2 cellular contexts compared by ENCODE assay signal in the genomic region with DNA sequence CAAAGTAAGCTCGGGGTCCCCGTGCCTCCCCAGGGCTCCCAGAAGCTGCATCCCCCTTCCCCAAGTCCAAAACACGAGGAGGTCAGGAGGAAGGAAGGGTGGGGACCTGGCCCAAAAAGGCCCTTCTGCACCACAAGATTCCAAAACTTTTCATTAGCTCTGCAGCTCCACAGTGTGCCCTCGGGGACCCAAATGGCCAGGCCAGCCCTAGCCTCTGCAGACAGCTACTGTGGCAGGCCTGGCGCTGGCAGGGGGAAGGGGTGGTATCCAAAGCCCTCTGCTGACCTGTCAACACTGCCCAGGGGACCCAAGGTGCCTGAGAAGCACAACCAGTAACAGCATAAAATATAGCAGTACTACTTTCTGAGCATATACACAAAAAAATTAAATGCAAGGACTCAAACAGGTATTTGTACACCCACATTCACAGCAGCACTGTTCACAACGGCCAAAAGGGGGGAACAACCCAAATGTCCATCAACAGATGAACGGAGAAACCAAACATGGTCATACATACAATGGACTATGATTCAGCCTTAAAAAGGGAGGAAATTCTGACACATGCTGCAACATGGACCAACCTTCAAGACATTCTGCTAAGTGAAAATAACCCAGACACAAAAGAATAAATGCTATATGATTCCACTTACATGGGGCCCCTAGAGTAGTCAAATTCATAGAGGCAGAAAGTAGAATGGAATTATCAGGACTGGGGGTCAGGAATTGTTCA.
A peak's percentile ranks its signal among the peaks of the same experiment; 100 is the strongest.
TF ChIP-seq lines count a peak whose summit lies in the region.

No MANE protein-coding gene starts in this region.

TF ChIP-seq in SK-N-SH, 30 proteins besides CTCF, POLR2A, EP300 and RAD21 (continued from another document):
- TF ChIP-seq, protein P1, sequence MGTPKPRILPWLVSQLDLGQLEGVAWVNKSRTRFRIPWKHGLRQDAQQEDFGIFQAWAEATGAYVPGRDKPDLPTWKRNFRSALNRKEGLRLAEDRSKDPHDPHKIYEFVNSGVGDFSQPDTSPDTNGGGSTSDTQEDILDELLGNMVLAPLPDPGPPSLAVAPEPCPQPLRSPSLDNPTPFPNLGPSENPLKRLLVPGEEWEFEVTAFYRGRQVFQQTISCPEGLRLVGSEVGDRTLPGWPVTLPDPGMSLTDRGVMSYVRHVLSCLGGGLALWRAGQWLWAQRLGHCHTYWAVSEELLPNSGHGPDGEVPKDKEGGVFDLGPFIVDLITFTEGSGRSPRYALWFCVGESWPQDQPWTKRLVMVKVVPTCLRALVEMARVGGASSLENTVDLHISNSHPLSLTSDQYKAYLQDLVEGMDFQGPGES (IDR thresholded peaks at IDR 0.05; ENCODE audit: low read depth, low read length), result no peak
- TF ChIP-seq FOXM1 (IDR thresholded peaks at IDR 0.05; ENCODE audit: low read depth) (no peak), CHD2 (IDR thresholded peaks at IDR 0.05; ENCODE audit: low read length, partially characterized antibody) (peak; percentile 26), FOSL2 (IDR thresholded peaks at IDR 0.05; ENCODE audit: borderline replicate concordance, low read depth) (no peak), MXI1 (IDR thresholded peaks at IDR 0.05; ENCODE audit: low read depth, low read length) (peak; percentile 33; the same call in 1 of the 2 replicates), TEAD4 (IDR thresholded peaks at IDR 0.05; ENCODE audit: borderline replicate concordance, insufficient read depth) (no peak), YY1 (IDR thresholded peaks at IDR 0.05; ENCODE audit: low read depth) (no peak), ELF1 (IDR thresholded peaks at IDR 0.05) (no peak), RFX5 (IDR thresholded peaks at IDR 0.05; ENCODE audit: low read length) (no peak), RCOR1 (IDR thresholded peaks at IDR 0.05; ENCODE audit: low read length) (0 out of 2 replicates have a peak, but pooled peaks have one; percentile 25), FOXJ3 (CRISPR knock-in tag; IDR thresholded peaks at IDR 0.05) (no peak), GABPA (IDR thresholded peaks at IDR 0.05; ENCODE audit: low read depth) (no peak), TCF12 (IDR thresholded peaks at IDR 0.05) (no peak)
- TF ChIP-seq, protein P2, sequence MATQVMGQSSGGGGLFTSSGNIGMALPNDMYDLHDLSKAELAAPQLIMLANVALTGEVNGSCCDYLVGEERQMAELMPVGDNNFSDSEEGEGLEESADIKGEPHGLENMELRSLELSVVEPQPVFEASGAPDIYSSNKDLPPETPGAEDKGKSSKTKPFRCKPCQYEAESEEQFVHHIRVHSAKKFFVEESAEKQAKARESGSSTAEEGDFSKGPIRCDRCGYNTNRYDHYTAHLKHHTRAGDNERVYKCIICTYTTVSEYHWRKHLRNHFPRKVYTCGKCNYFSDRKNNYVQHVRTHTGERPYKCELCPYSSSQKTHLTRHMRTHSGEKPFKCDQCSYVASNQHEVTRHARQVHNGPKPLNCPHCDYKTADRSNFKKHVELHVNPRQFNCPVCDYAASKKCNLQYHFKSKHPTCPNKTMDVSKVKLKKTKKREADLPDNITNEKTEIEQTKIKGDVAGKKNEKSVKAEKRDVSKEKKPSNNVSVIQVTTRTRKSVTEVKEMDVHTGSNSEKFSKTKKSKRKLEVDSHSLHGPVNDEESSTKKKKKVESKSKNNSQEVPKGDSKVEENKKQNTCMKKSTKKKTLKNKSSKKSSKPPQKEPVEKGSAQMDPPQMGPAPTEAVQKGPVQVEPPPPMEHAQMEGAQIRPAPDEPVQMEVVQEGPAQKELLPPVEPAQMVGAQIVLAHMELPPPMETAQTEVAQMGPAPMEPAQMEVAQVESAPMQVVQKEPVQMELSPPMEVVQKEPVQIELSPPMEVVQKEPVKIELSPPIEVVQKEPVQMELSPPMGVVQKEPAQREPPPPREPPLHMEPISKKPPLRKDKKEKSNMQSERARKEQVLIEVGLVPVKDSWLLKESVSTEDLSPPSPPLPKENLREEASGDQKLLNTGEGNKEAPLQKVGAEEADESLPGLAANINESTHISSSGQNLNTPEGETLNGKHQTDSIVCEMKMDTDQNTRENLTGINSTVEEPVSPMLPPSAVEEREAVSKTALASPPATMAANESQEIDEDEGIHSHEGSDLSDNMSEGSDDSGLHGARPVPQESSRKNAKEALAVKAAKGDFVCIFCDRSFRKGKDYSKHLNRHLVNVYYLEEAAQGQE (IDR thresholded peaks at IDR 0.05; ENCODE audit: low read depth, low read length), result no peak
- TF ChIP-seq, protein P3, sequence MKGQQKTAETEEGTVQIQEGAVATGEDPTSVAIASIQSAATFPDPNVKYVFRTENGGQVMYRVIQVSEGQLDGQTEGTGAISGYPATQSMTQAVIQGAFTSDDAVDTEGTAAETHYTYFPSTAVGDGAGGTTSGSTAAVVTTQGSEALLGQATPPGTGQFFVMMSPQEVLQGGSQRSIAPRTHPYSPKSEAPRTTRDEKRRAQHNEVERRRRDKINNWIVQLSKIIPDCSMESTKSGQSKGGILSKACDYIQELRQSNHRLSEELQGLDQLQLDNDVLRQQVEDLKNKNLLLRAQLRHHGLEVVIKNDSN (IDR thresholded peaks at IDR 0.05; ENCODE audit: borderline replicate concordance, low read depth), result no peak
- TF ChIP-seq, protein P4, sequence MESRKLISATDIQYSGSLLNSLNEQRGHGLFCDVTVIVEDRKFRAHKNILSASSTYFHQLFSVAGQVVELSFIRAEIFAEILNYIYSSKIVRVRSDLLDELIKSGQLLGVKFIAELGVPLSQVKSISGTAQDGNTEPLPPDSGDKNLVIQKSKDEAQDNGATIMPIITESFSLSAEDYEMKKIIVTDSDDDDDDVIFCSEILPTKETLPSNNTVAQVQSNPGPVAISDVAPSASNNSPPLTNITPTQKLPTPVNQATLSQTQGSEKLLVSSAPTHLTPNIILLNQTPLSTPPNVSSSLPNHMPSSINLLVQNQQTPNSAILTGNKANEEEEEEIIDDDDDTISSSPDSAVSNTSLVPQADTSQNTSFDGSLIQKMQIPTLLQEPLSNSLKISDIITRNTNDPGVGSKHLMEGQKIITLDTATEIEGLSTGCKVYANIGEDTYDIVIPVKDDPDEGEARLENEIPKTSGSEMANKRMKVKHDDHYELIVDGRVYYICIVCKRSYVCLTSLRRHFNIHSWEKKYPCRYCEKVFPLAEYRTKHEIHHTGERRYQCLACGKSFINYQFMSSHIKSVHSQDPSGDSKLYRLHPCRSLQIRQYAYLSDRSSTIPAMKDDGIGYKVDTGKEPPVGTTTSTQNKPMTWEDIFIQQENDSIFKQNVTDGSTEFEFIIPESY (IDR thresholded peaks at IDR 0.05; ENCODE audit: borderline replicate concordance, low read depth), result no peak
- TF ChIP-seq, protein P5, sequence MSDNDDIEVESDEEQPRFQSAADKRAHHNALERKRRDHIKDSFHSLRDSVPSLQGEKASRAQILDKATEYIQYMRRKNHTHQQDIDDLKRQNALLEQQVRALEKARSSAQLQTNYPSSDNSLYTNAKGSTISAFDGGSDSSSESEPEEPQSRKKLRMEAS (IDR thresholded peaks at IDR 0.05; ENCODE audit: low read depth), result no peak

TF ChIP-seq in SK-N-SH treated with all-trans-retinoic acid at 6 μM for 48 hours, 23 proteins besides CTCF, POLR2A, EP300 and RAD21 (continued from another document):
- no peak for TF ChIP-seq ZC3H10 (CRISPR knock-in tag; IDR thresholded peaks at IDR 0.05)
- TF ChIP-seq, protein P6, sequence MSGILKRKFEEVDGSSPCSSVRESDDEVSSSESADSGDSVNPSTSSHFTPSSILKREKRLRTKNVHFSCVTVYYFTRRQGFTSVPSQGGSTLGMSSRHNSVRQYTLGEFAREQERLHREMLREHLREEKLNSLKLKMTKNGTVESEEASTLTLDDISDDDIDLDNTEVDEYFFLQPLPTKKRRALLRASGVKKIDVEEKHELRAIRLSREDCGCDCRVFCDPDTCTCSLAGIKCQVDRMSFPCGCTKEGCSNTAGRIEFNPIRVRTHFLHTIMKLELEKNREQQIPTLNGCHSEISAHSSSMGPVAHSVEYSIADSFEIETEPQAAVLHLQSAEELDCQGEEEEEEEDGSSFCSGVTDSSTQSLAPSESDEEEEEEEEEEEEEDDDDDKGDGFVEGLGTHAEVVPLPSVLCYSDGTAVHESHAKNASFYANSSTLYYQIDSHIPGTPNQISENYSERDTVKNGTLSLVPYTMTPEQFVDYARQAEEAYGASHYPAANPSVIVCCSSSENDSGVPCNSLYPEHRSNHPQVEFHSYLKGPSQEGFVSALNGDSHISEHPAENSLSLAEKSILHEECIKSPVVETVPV (CRISPR knock-in tag; IDR thresholded peaks at IDR 0.05), result no peak
- TF ChIP-seq ZFP3 (CRISPR knock-in tag; IDR thresholded peaks at IDR 0.05), result no peak
- no peak for TF ChIP-seq TOX (CRISPR knock-in tag; IDR thresholded peaks at IDR 0.05; ENCODE audit: borderline replicate concordance)
- no peak for TF ChIP-seq ZNF565 (CRISPR knock-in tag; conservative IDR thresholded peaks at IDR 0.05; ENCODE audit: low read depth)
- TF ChIP-seq, protein P7, sequence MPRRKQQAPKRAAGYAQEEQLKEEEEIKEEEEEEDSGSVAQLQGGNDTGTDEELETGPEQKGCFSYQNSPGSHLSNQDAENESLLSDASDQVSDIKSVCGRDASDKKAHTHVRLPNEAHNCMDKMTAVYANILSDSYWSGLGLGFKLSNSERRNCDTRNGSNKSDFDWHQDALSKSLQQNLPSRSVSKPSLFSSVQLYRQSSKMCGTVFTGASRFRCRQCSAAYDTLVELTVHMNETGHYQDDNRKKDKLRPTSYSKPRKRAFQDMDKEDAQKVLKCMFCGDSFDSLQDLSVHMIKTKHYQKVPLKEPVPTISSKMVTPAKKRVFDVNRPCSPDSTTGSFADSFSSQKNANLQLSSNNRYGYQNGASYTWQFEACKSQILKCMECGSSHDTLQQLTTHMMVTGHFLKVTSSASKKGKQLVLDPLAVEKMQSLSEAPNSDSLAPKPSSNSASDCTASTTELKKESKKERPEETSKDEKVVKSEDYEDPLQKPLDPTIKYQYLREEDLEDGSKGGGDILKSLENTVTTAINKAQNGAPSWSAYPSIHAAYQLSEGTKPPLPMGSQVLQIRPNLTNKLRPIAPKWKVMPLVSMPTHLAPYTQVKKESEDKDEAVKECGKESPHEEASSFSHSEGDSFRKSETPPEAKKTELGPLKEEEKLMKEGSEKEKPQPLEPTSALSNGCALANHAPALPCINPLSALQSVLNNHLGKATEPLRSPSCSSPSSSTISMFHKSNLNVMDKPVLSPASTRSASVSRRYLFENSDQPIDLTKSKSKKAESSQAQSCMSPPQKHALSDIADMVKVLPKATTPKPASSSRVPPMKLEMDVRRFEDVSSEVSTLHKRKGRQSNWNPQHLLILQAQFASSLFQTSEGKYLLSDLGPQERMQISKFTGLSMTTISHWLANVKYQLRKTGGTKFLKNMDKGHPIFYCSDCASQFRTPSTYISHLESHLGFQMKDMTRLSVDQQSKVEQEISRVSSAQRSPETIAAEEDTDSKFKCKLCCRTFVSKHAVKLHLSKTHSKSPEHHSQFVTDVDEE (CRISPR knock-in tag; IDR thresholded peaks at IDR 0.05), result no peak
- TF ChIP-seq, protein P8, sequence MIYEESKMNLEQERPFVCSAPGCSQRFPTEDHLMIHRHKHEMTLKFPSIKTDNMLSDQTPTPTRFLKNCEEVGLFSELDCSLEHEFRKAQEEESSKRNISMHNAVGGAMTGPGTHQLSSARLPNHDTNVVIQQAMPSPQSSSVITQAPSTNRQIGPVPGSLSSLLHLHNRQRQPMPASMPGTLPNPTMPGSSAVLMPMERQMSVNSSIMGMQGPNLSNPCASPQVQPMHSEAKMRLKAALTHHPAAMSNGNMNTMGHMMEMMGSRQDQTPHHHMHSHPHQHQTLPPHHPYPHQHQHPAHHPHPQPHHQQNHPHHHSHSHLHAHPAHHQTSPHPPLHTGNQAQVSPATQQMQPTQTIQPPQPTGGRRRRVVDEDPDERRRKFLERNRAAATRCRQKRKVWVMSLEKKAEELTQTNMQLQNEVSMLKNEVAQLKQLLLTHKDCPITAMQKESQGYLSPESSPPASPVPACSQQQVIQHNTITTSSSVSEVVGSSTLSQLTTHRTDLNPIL (CRISPR knock-in tag; IDR thresholded peaks at IDR 0.05; ENCODE audit: low read depth), result no peak
- no peak for TF ChIP-seq PPARA (CRISPR knock-in tag; IDR thresholded peaks at IDR 0.05; ENCODE audit: borderline replicate concordance)
- TF ChIP-seq ISL1 (CRISPR knock-in tag; IDR thresholded peaks at IDR 0.05), result no peak
- TF ChIP-seq ZNF70 (CRISPR knock-in tag; IDR thresholded peaks at IDR 0.05), result no peak
- no peak for TF ChIP-seq GLIS3 (CRISPR knock-in tag; IDR thresholded peaks at IDR 0.05)
